ENCODE assay signal across 9 cellular contexts in the genomic region with DNA sequence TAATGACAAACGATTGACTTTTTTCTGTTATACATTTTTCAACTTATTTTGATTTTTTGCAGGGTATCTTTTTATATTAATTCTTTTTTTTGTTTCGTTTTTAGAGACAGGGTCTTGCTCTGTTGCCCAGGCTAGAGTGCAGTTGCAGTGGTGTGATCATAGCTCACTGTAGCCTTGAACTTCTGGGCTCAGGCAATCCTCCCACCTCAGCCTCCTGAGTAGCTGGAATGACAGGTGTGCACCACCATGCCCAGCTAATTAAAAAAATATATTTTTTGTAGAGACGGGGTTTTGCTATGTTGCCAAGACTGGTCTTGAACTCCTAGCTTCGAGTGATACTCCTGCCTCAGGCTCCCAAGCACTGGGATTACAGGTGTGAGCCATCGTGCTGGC.
"Had no signal": no experiment of that assay in that cellular context is flagged by ENCODE, and none has a peak within 500 bp of the region (broad histone marks: within the 10 kb centered on the region; RNA-seq: fewer than 3 reads in every experiment).

No MANE protein-coding gene starts in this region.

- H3K4me3 ChIP-seq: GM23338 had no signal

- H3K9ac ChIP-seq: KMS-11 had no signal

- H3K27ac Mint-ChIP-seq: GM23338, H9, IgD-negative memory B cell had no signal

- H3K9me3 Mint-ChIP-seq: GM23338, H9 had no signal

- ATAC-seq: GM23338 had no signal

- H3K27me3 Mint-ChIP-seq: IgD-negative memory B cell had no signal

- H3K4me3 Mint-ChIP-seq: GM23338, H9, IgD-negative memory B cell had no signal

- H3K4me1 Mint-ChIP-seq: GM23338, IgD-negative memory B cell had no signal

- DNase-seq: H9, HCEC 1CT, KBM-7 had no signal

- H3K4me2 ChIP-seq: GM23338, KMS-11 had no signal

- H3K27ac ChIP-seq: KMS-11 had no signal

- H2AFZ ChIP-seq: GM23338 had no signal

- FAIRE-seq: H1, H54, HTR-8/SVneo had no signal
